Comparison of ENCODE assay signal across 8 cellular contexts in genomic region chr1:43388021-43388575, GRCh38.
DNase-seq lines count a peak whose midpoint lies in the region; ATAC-seq and TF ChIP-seq lines count a peak whose summit lies in the region.

No MANE protein-coding gene starts in this region.

- H2AFZ ChIP-seq in OCI-LY1 (ENCODE audit: low read length) = no peak overlapping the region
- H2AFZ ChIP-seq in parathyroid adenoma = no peak overlapping the region

- H3K9me3 ChIP-seq in OCI-LY1 (ENCODE audit: low read length) = no peaks in the 10 kb centered on the region
- no peaks in the 10 kb centered on the region for H3K9me3 ChIP-seq in endocrine pancreas (ENCODE audit: control insufficient read depth, low read length)
- H3K9me3 ChIP-seq in parathyroid adenoma (ENCODE audit: control insufficient read depth, low read length) = no peaks in the 10 kb centered on the region

- H3K79me2 ChIP-seq in OCI-LY1 (ENCODE audit: insufficient read depth, low read length) = peaks cover 18% of the 10 kb centered on the region
- peaks cover 12% of the 10 kb centered on the region for H3K79me2 ChIP-seq in parathyroid adenoma

- no peak for ATAC-seq in HG03175 (IDR thresholded peaks at IDR 0.05; ENCODE audit: unreplicated experiment)
- no peak for ATAC-seq in GM18519 (IDR thresholded peaks at IDR 0.05; ENCODE audit: low FRiP score, unreplicated experiment)

- TF ChIP-seq CTCF in OCI-LY1 (IDR thresholded peaks at IDR 0.05; ENCODE audit: low read length) (no peak), parathyroid adenoma (IDR thresholded peaks at IDR 0.05) (no peak)

- H4K20me1 ChIP-seq in OCI-LY1 (ENCODE audit: insufficient read depth, low read length) = no peaks in the 10 kb centered on the region

- DNase-seq in ELR (ENCODE audit: low read depth) = peak; percentile 37
- no peak for DNase-seq in NOMO-1 treated with DMSO at 0.1 percent for 48 hours (lab: John Stamatoyannopoulos, UW; ENCODE audit: unreplicated experiment)
- DNase-seq in GOT3 (lab: John Stamatoyannopoulos, UW) = no peak

- H3K9ac ChIP-seq in OCI-LY1 (ENCODE audit: low read length) (peak overlapping the region; percentile 71; the same call in 1 of the 2 replicates), endocrine pancreas (ENCODE audit: control insufficient read depth, insufficient read depth, low read length) (peak overlapping the region; percentile 3), parathyroid adenoma (no peak overlapping the region)

- H3K4me3 ChIP-seq in OCI-LY1 (ENCODE audit: low read depth, low read length, poor library complexity, severe bottlenecking) (peak overlapping the region; percentile 72), endocrine pancreas (ENCODE audit: control insufficient read depth, insufficient read depth, low read length) (peak overlapping the region; percentile 87), parathyroid adenoma (ENCODE audit: low read depth, low read length) (no peak overlapping the region)

- H3K9me2 ChIP-seq in OCI-LY1 (ENCODE audit: low read depth, low read length) = no peaks in the 10 kb centered on the region

- H3K27me3 ChIP-seq in OCI-LY1 (ENCODE audit: insufficient read depth, low read length) (no peaks in the 10 kb centered on the region), endocrine pancreas (ENCODE audit: control insufficient read depth, insufficient read depth, low read length) (no peaks in the 10 kb centered on the region), parathyroid adenoma (ENCODE audit: control insufficient read depth, insufficient read depth, low read length) (no peaks in the 10 kb centered on the region)

- H3F3A ChIP-seq in OCI-LY1 (ENCODE audit: insufficient read depth, low read length) = no peaks in the 10 kb centered on the region

- H3K27ac ChIP-seq in OCI-LY1 (ENCODE audit: low read depth, low read length, poor library complexity, severe bottlenecking) = no peak overlapping the region
- no peak overlapping the region for H3K27ac ChIP-seq in parathyroid adenoma

- peaks cover 23% of the 10 kb centered on the region for H3K4me1 ChIP-seq in OCI-LY1 (ENCODE audit: insufficient read depth, low read length, severe bottlenecking)
- H3K4me1 ChIP-seq in endocrine pancreas (ENCODE audit: control insufficient read depth, insufficient read depth, low read length) = peaks cover 18% of the 10 kb centered on the region
- H3K4me1 ChIP-seq in parathyroid adenoma = peaks cover 10% of the 10 kb centered on the region

- H3K36me3 ChIP-seq in OCI-LY1 (ENCODE audit: insufficient read depth, low read length) = peaks cover 46% of the 10 kb centered on the region
- H3K36me3 ChIP-seq in endocrine pancreas (ENCODE audit: control insufficient read depth, insufficient read depth, low read length) = peaks cover 6% of the 10 kb centered on the region
- no peaks in the 10 kb centered on the region for H3K36me3 ChIP-seq in parathyroid adenoma (ENCODE audit: control insufficient read depth, insufficient read depth, low read length)

- peak overlapping the region; percentile 97 for H3K4me2 ChIP-seq in OCI-LY1 (ENCODE audit: low read length)
- peak overlapping the region; percentile 92 for H3K4me2 ChIP-seq in parathyroid adenoma (ENCODE audit: low read length)
